In genomic region chr1:201501144-201501543, GRCh38 we compare ENCODE assay signal across 12 cellular contexts. TPM values are rescaled to one million over a fixed set of nuclear protein-coding genes. Genes with fewer than 3 reads are reported as not detected.
DNase-seq lines count a peak whose midpoint lies in the region; ATAC-seq and TF ChIP-seq lines count a peak whose summit lies in the region.
"Had no signal": no experiment of that assay in that cellular context is flagged by ENCODE, and none has a peak within 500 bp of the region (broad histone marks: within the 10 kb centered on the region; RNA-seq: fewer than 3 reads in every experiment).

No MANE protein-coding gene starts in this region.

- 0 out of 2 replicates have a peak overlapping the region, but pooled peaks have one; percentile 12 for H3K9ac ChIP-seq in HUES64 (ENCODE audit: low read depth, low read length)

- POLR2A ChIA-PET in CD8-positive, alpha-beta memory T cell (lab: Charles Lee), result no interaction called here

- no peaks in the 10 kb centered on the region for H3K9me3 Mint-ChIP-seq in chondrocyte (ENCODE audit: low read depth)
- no peaks in the 10 kb centered on the region for H3K9me3 Mint-ChIP-seq in CD8-positive, alpha-beta memory T cell

- intact Hi-C loops in lower lobe of right lung (cut with DNase I), result no loop called here

- no peak overlapping the region for H3K4me3 ChIP-seq in HUES64 (ENCODE audit: low read length)
- H3K4me3 ChIP-seq in lower lobe of right lung, result no peak overlapping the region
- H3K4me3 ChIP-seq in CD8-positive, alpha-beta memory T cell (ENCODE audit: low read length), result no peak overlapping the region

- CTCF ChIA-PET in CD8-positive, alpha-beta memory T cell (lab: Charles Lee), result interaction anchor here (6.1 to 19.3 kb wide), 2 partner anchors 12 to 19 kb away, joined by 47 to 406 read pairs; no protein-coding TSS in a partner anchor

- H3K4me1 Mint-ChIP-seq in chondrocyte (ENCODE audit: low read depth), result peaks cover 67% of the 10 kb centered on the region
- H3K4me1 Mint-ChIP-seq in CD8-positive, alpha-beta memory T cell, result peaks cover 20 to 36% (median 31%) of the 10 kb centered on the region in 3 donors

- WGBS in HUES64, result 89% methylated on average over 8 of the region's 8 CpGs

- peak overlapping the region; percentile 85 for H3K27ac Mint-ChIP-seq in chondrocyte (ENCODE audit: unreplicated experiment)
- no peak overlapping the region for H3K27ac Mint-ChIP-seq in CD8-positive, alpha-beta memory T cell
- H3K27ac Mint-ChIP-seq: activated naive CD8-positive, alpha-beta T cell had no signal

- no peak overlapping the region for H3K4me3 Mint-ChIP-seq in chondrocyte (ENCODE audit: unreplicated experiment)
- no peak overlapping the region for H3K4me3 Mint-ChIP-seq in CD8-positive, alpha-beta memory T cell
- H3K4me3 Mint-ChIP-seq: activated naive CD8-positive, alpha-beta T cell had no signal

- no peak for ATAC-seq in lower lobe of right lung
- no peak for ATAC-seq in HG03108 (IDR thresholded peaks at IDR 0.05; ENCODE audit: unreplicated experiment)
- ATAC-seq: PC-3 had no signal

- H3K36me3 ChIP-seq in HUES64 (ENCODE audit: insufficient read depth, low read length) (no peaks in the 10 kb centered on the region), lower lobe of right lung (peaks cover 7% of the 10 kb centered on the region)
- H3K36me3 ChIP-seq in CD8-positive, alpha-beta memory T cell (ENCODE audit: insufficient read depth, low read length), result no peaks in the 10 kb centered on the region

- TF ChIP-seq CTCF in chondrocyte (IDR thresholded peaks at IDR 0.05), result no peak
- no peak for TF ChIP-seq CTCF in lower lobe of right lung (IDR thresholded peaks at IDR 0.05)

- peaks cover 45% of the 10 kb centered on the region for H3K4me1 ChIP-seq in HUES64 (ENCODE audit: insufficient read depth, low read length)
- H3K4me1 ChIP-seq in lower lobe of right lung, result peaks cover 72% of the 10 kb centered on the region
- H3K4me1 ChIP-seq in CD8-positive, alpha-beta memory T cell (ENCODE audit: insufficient read depth, low read length), result peaks cover 14% of the 10 kb centered on the region

- peak overlapping the region; percentile 41; the same call in 1 of the 2 replicates for H3K27ac ChIP-seq in HUES64 (ENCODE audit: low read depth, low read length)
- peak overlapping the region; percentile 79 for H3K27ac ChIP-seq in lower lobe of right lung
- peak overlapping the region; percentile 98 for H3K27ac ChIP-seq in substantia nigra (ENCODE audit: low read depth, low read length, poor library complexity, severe bottlenecking)
- H3K27ac ChIP-seq in CD8-positive, alpha-beta memory T cell (ENCODE audit: low read depth, low read length), result no peak overlapping the region

- no peaks in the 10 kb centered on the region for H3K9me3 ChIP-seq in HUES64 (ENCODE audit: insufficient read depth, low read depth, low read length)
- no peaks in the 10 kb centered on the region for H3K9me3 ChIP-seq in lower lobe of right lung
- no peaks in the 10 kb centered on the region for H3K9me3 ChIP-seq in CD8-positive, alpha-beta memory T cell (ENCODE audit: low read length)

- no peaks in the 10 kb centered on the region for H3K27me3 Mint-ChIP-seq in chondrocyte (ENCODE audit: low read depth)
- H3K27me3 Mint-ChIP-seq in CD8-positive, alpha-beta memory T cell, result peaks cover 0 to 2% of the 10 kb centered on the region in 2 donors
- H3K27me3 Mint-ChIP-seq: activated naive CD8-positive, alpha-beta T cell had no signal

- H3K36me3 Mint-ChIP-seq in chondrocyte (ENCODE audit: low read depth), result no peaks in the 10 kb centered on the region
- peaks cover 0 to 16% (median 0%) of the 10 kb centered on the region in 3 donors for H3K36me3 Mint-ChIP-seq in CD8-positive, alpha-beta memory T cell
- H3K36me3 Mint-ChIP-seq: activated naive CD8-positive, alpha-beta T cell had no signal

- peaks cover under 1% of the 10 kb centered on the region; the same call in 1 of the 2 replicates for H3K27me3 ChIP-seq in HUES64 (ENCODE audit: insufficient read depth, low read length)
- no peaks in the 10 kb centered on the region for H3K27me3 ChIP-seq in lower lobe of right lung (ENCODE audit: low read depth)
- H3K27me3 ChIP-seq in CD8-positive, alpha-beta memory T cell (ENCODE audit: insufficient read depth, low read length, poor library complexity, severe bottlenecking), result no peaks in the 10 kb centered on the region

- no peak for DNase-seq in chondrocyte (ENCODE audit: low spot score)
- DNase-seq in lower lobe of right lung, result no peak
- peak in 3 of 49 donors; percentile 26 to 60 (median 59) for DNase-seq in substantia nigra (lab: John Stamatoyannopoulos, UW)
- no peak for DNase-seq in CD8-positive, alpha-beta memory T cell
- no peak for DNase-seq in NCI-H2227 treated with DMSO at 0.1 percent for 48 hours (lab: John Stamatoyannopoulos, UW)
- DNase-seq in AG08395 (ENCODE audit: low spot score), result no peak
- DNase-seq: foreskin melanocyte, NCI-H1417 treated with DMSO at 0.1 percent for 48 hours, PC-3 had no signal

RNA-seq across cellular contexts. Expression of gene CSRP1, which starts 5.8 kb away (rescaled TPM):
- 7.7 TPM for polyA plus RNA-seq in HUES64 (2013, experiment 1 of 2)
- 7.4 TPM for polyA plus RNA-seq in HUES64 (2013, experiment 2 of 2)
- total RNA-seq in chondrocyte (1.3 to 7.1 TPM (median 5.9 TPM) in 3 replicates), lower lobe of right lung (185 TPM)
- 10 to 100 TPM; 66.9 to 67.6 TPM for total RNA-seq in CD8-positive, alpha-beta memory T cell
- 65.0 TPM for polyA plus RNA-seq in CD8-positive, alpha-beta memory T cell

RNA-seq across cellular contexts. Expression of gene PHLDA3, which starts 32.2 kb away (rescaled TPM):
- polyA plus RNA-seq in HUES64 (2013, experiment 1 of 2), result 34.2 TPM
- 30.6 TPM for polyA plus RNA-seq in HUES64 (2013, experiment 2 of 2)
- total RNA-seq in chondrocyte (111 to 120 TPM (median 115 TPM) in 3 replicates), lower lobe of right lung (97.1 TPM)
- total RNA-seq in CD8-positive, alpha-beta memory T cell, result 10 to 100 TPM; 18.6 to 22.7 TPM
- 1.0 TPM for polyA plus RNA-seq in CD8-positive, alpha-beta memory T cell

RNA-seq across cellular contexts. Expression of gene NAV1, which starts 37.8 kb away (rescaled TPM):
- 20.3 TPM for polyA plus RNA-seq in HUES64 (2013, experiment 1 of 2)
- 22.3 TPM for polyA plus RNA-seq in HUES64 (2013, experiment 2 of 2)
- total RNA-seq in chondrocyte (201 to 294 TPM (median 211 TPM) in 3 replicates), lower lobe of right lung (24.5 TPM)
- under 1 TPM; 0.77 to 0.95 TPM for total RNA-seq in CD8-positive, alpha-beta memory T cell
- 1.8 TPM for polyA plus RNA-seq in CD8-positive, alpha-beta memory T cell

Comparison
In these comparisons a context has a peak if more than half of its experiments do, and no peak if none do; other contexts are left out.
1. RNA of gene NAV1, which starts 37.8 kb away (total RNA-seq): 201 to 294 TPM in chondrocyte and 24.5 TPM in lower lobe of right lung (single experiment); 0.77 to 0.95 TPM in CD8-positive, alpha-beta memory T cell; every median in the first group is over 10 times any median in the second.